Comparison of ENCODE assay signal across 8 cellular contexts in the genomic region with DNA sequence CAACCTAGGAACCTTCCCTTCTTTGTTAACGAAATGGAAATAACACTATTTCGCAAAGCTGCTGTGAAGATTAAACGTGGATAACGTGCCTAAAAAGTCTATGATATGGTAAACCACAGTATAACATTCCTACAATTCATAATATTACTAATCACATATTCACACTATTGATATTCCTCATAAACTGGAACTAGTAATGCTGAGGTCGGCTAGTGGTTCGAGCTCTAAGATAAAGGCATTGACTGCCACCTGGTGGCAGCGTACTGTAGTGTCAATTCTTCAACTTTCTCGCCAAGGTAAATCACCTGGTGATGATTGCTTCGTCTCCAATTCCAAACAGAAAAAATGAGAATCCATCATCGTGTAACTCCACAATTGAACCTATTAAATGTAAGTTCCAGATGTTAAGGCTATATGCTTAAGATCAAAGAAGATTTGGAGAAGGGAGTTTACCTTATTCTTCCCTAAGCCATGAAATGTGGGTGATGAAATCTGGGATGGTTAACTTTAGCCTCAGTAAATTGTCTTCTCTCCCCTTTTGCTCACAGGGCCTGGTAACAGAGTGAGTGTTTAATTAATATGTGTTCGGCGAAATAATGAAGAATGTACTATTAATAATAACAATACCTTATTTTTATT.
DNase-seq lines count a peak whose midpoint lies in the region; ATAC-seq and TF ChIP-seq lines count a peak whose summit lies in the region.

No MANE protein-coding gene starts in this region.

- TF ChIP-seq CTCF in Panc1 (IDR thresholded peaks at IDR 0.05) (peak; percentile 82), endodermal cell (conservative IDR thresholded peaks at IDR 0.05) (peak; percentile 93), neural progenitor cell (IDR thresholded peaks at IDR 0.05) (peak; percentile 91), gastrocnemius medialis (IDR thresholded peaks at IDR 0.05 in 4 of 5, conservative IDR thresholded peaks at IDR 0.05 in 1 of 5) (peak in 1 of 5 experiments; percentile 34)

- H3K9ac ChIP-seq in endodermal cell (ENCODE audit: extremely low read depth, low read length, poor library complexity, severe bottlenecking) (no peak overlapping the region), neural progenitor cell (no peak overlapping the region)

- no peak for TF ChIP-seq POLR2A in gastrocnemius medialis (IDR thresholded peaks at IDR 0.05)

- no TSS peak for BruUV-seq in Panc1 (replicated peaks; lab: Mats Ljungman, UMichigan)

- no peak overlapping the region for H3K27ac ChIP-seq in Panc1 (ENCODE audit: low read length)
- no peak overlapping the region for H3K27ac ChIP-seq in endodermal cell (ENCODE audit: low read depth, low read length)
- no peak overlapping the region for H3K27ac ChIP-seq in neural progenitor cell
- no peak overlapping the region for H3K27ac ChIP-seq in gastrocnemius medialis

- H3K9me3 ChIP-seq in Panc1 (ENCODE audit: control insufficient read depth, insufficient read depth, low read depth, low read length) (no peaks in the 10 kb centered on the region), endodermal cell (ENCODE audit: control insufficient read depth, low read length) (no peaks in the 10 kb centered on the region), neural progenitor cell (ENCODE audit: low read depth) (no peaks in the 10 kb centered on the region), gastrocnemius medialis (no peaks in the 10 kb centered on the region)

- H3K4me1 Mint-ChIP-seq in endodermal cell: no peaks in the 10 kb centered on the region
- H3K4me1 Mint-ChIP-seq in neural progenitor cell: no peaks in the 10 kb centered on the region

- POLR2A ChIA-PET in Panc1 (lab: Charles Lee): no interaction called here

- no peaks in the 10 kb centered on the region for H3K36me3 ChIP-seq in Panc1 (ENCODE audit: control insufficient read depth, insufficient read depth, low read length)
- no peaks in the 10 kb centered on the region for H3K36me3 ChIP-seq in endodermal cell (ENCODE audit: control insufficient read depth, insufficient read depth, low read length)
- no peaks in the 10 kb centered on the region for H3K36me3 ChIP-seq in neural progenitor cell
- no peaks in the 10 kb centered on the region for H3K36me3 ChIP-seq in gastrocnemius medialis

- H3K27ac Mint-ChIP-seq in endodermal cell (no peak overlapping the region), neural progenitor cell (no peak overlapping the region)

- no peak overlapping the region for H3K4me2 ChIP-seq in neural progenitor cell

- 3 to 18% methylated on average over 3 to 10 of the region's 12 CpGs for WGBS in endodermal cell (ENCODE audit: insufficient coverage in 1 of 2, insufficient read length in 1 of 2), 2 experiments

- H3K36me3 Mint-ChIP-seq in endodermal cell (ENCODE audit: low read depth) (no peaks in the 10 kb centered on the region), neural progenitor cell (no peaks in the 10 kb centered on the region)

- CTCF ChIA-PET in Panc1 (lab: Charles Lee): interaction anchor here (0.6 kb wide), 1 partner anchor 26 kb away, joined by 8 read pairs; no protein-coding TSS in a partner anchor

- H2AFZ ChIP-seq in neural progenitor cell (replicated peaks): no peak overlapping the region

- in situ Hi-C loops in Panc1 (cut with HindIII; ENCODE audit: low pct_unique_long_range_greater_than_20kb, low sequenced_read_pairs) (no loop called here), gastrocnemius medialis (cut with MboI; ENCODE audit: low sequenced_read_pairs in 4 of 4) (no loop called here)

- no peaks in the 10 kb centered on the region for H3K27me3 ChIP-seq in Panc1 (ENCODE audit: control insufficient read depth, insufficient read depth, low read length)
- H3K27me3 ChIP-seq in endodermal cell (ENCODE audit: control insufficient read depth, insufficient read depth, low read length, poor library complexity, severe bottlenecking): peaks cover 19% of the 10 kb centered on the region
- no peaks in the 10 kb centered on the region for H3K27me3 ChIP-seq in neural progenitor cell
- H3K27me3 ChIP-seq in gastrocnemius medialis: no peaks in the 10 kb centered on the region

- peaks cover 24% of the 10 kb centered on the region for H3K27me3 Mint-ChIP-seq in endodermal cell (ENCODE audit: insufficient read depth)
- peaks cover 10% of the 10 kb centered on the region for H3K27me3 Mint-ChIP-seq in neural progenitor cell (ENCODE audit: insufficient read depth, low read depth)

- no peaks in the 10 kb centered on the region for H4K20me1 ChIP-seq in neural progenitor cell (ENCODE audit: low read depth)

- H3K4me3 Mint-ChIP-seq in endodermal cell: no peak overlapping the region
- H3K4me3 Mint-ChIP-seq in neural progenitor cell: no peak overlapping the region

- H3K4me3 ChIP-seq in Panc1 (ENCODE audit: low read depth in 2 of 2, low read length in 2 of 2) (no peak overlapping the region), endodermal cell (ENCODE audit: low read length) (no peak overlapping the region), neural progenitor cell (no peak overlapping the region), gastrocnemius medialis (no peak overlapping the region)

- no peaks in the 10 kb centered on the region for H3K79me2 ChIP-seq in neural progenitor cell (ENCODE audit: low read depth)

- intact Hi-C loops in Panc1 (cut with micrococcal nuclease; ENCODE audit: unreplicated experiment) (loop anchor here (5.0 kb wide), 1 partner anchor 392 kb away; no protein-coding TSS in a partner anchor), gastrocnemius medialis (cut with DNase I; ENCODE audit: low total_unique reads) (no loop called here)

- no peaks in the 10 kb centered on the region for H3K4me1 ChIP-seq in Panc1 (ENCODE audit: control insufficient read depth, insufficient read depth, low read length)
- no peaks in the 10 kb centered on the region for H3K4me1 ChIP-seq in endodermal cell (ENCODE audit: control insufficient read depth, insufficient read depth, low read length)
- H3K4me1 ChIP-seq in neural progenitor cell: no peaks in the 10 kb centered on the region
- no peaks in the 10 kb centered on the region for H3K4me1 ChIP-seq in gastrocnemius medialis

- ATAC-seq in GM18511 (IDR thresholded peaks at IDR 0.05; ENCODE audit: unreplicated experiment): peak; percentile 70
- peak; percentile 79 for ATAC-seq in HG03565 (IDR thresholded peaks at IDR 0.05; ENCODE audit: unreplicated experiment)
- ATAC-seq in Panc1: peak; percentile 53; the same call in 1 of the 2 replicates
- no peak for ATAC-seq in HG03196 (IDR thresholded peaks at IDR 0.05; ENCODE audit: unreplicated experiment)
- ATAC-seq in gastrocnemius medialis: no peak

- DNase-seq in D341Med (ENCODE audit: low spot score) (peak; percentile 43), Panc1 (ENCODE audit: low read depth, low spot score) (peak; percentile 32), endodermal cell (peak; percentile 89), neural progenitor cell (ENCODE audit: low spot score) (peak; percentile 74), gastrocnemius medialis (no peak)

- H3K9me3 Mint-ChIP-seq in endodermal cell (peaks cover 6% of the 10 kb centered on the region), neural progenitor cell (no peaks in the 10 kb centered on the region)

- H3F3A ChIP-seq in neural progenitor cell (ENCODE audit: low read depth): no peaks in the 10 kb centered on the region

Comparison
In these comparisons a context has a peak if more than half of its experiments do, and no peak if none do; other contexts are left out.
1. DNase-seq: peak in D341Med (single experiment), Panc1 (single experiment), endodermal cell (single experiment) and neural progenitor cell (single experiment); none in gastrocnemius medialis (0 of 2).
2. ATAC-seq: peak in GM18511 (single experiment), HG03565 (single experiment) and Panc1 (single experiment); none in HG03196 (single experiment) and gastrocnemius medialis (0 of 2).